ENCODE assay signal across 20 cellular contexts in the genomic region with DNA sequence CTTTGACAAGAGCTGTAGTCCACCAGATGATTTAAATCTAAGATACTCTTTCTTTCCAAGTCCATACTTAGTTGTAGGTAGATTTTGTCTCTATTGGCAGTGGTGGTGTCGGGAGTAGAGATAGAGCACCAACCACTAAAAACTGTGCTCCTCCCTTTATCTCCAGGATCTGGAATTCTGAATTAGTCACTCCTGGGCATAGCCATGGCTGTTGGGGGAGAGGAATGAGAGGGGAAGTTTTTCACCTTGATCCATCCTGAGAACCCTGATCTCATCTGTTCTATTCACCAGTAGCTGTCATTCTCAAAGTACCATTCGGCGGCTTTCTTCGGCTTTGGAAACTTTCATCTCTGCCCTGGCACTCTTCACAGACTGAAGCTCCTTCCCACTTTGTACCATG. TPM values are rescaled to one million over a fixed set of nuclear protein-coding genes. Genes with fewer than 3 reads are reported as not detected.
DNase-seq lines count a peak whose midpoint lies in the region; ATAC-seq lines count a peak whose summit lies in the region.
"Had no signal": no experiment of that assay in that cellular context is flagged by ENCODE, and none has a peak within 500 bp of the region (broad histone marks: within the 10 kb centered on the region; RNA-seq: fewer than 3 reads in every experiment).

No MANE protein-coding gene starts in this region.

- DNase-seq in A172 (ENCODE audit: low spot score) = peak; percentile 67
- DNase-seq in EL = peak; percentile 52
- DNase-seq in M059J (ENCODE audit: low read depth) = peak; percentile 93
- DNase-seq in glomerular visceral epithelial cell (ENCODE audit: extremely low spot score) = peak; percentile 17
- no peak for DNase-seq in effector CD8-positive, alpha-beta T cell (lab: John Stamatoyannopoulos, UW)
- no peak for DNase-seq in NCI-H748 (lab: John Stamatoyannopoulos, UW; ENCODE audit: unreplicated experiment)
- DNase-seq in activated CD8-positive, alpha-beta memory T cell treated with anti-CD3 and anti-CD28 coated beads, Interleukin-2, amount 50 U/mL, for 4 hours = no peak
- DNase-seq: DND-41, GDM1, MM.1S, NCI-H1048, NCI-H1417 treated with DMSO at 0.1 percent for 48 hours, NCI-H187, NCI-H748 treated with DMSO at 0.1 percent for 48 hours had no signal

- ATAC-seq in HG02759 (IDR thresholded peaks at IDR 0.05; ENCODE audit: unreplicated experiment) = no peak
- ATAC-seq: K562 had no signal

RNA-seq across cellular contexts. Expression of a gene that starts 35.6 kb away (rescaled TPM):
- total RNA-seq in A172 (2014; rRNA removed; shearing (Covaris generic)) = not detected in 2 replicates
- total RNA-seq in M059J (2014; rRNA removed; shearing (Covaris generic)) = 0.86 and 1.2 TPM in 2 replicates
- total RNA-seq: B cell, HepG2, K562, LHCN-M2, NCI-H460 had no signal

Comparison
In these comparisons a context has a peak if more than half of its experiments do, and no peak if none do; other contexts are left out.
1. DNase-seq: peak in A172 (single experiment), EL (single experiment), M059J (single experiment) and glomerular visceral epithelial cell (single experiment); none in effector CD8-positive, alpha-beta T cell (single experiment), NCI-H748 (single experiment) and activated CD8-positive, alpha-beta memory T cell treated with anti-CD3 and anti-CD28 coated beads, Interleukin-2, amount 50 U/mL, for 4 hours (single experiment).